8 cellular contexts compared by ENCODE assay signal in genomic region chr13:20127563-20128458, GRCh38. TPM values are rescaled to one million over a fixed set of nuclear protein-coding genes. Genes with fewer than 3 reads are reported as not detected.
DNase-seq lines count a peak whose midpoint lies in the region; ATAC-seq and TF ChIP-seq lines count a peak whose summit lies in the region.

No MANE protein-coding gene starts in this region.

- intact Hi-C loops in thyroid gland (cut with DNase I) = no loop called here

- H3K27ac ChIP-seq in muscle layer of colon (ENCODE audit: low read depth, low read length) = peak overlapping the region; percentile 92
- peak overlapping the region; percentile 61 to 89 (median 75) for H3K27ac ChIP-seq in thyroid gland
- no peak overlapping the region for H3K27ac ChIP-seq in Karpas-422 (ENCODE audit: low read length)

- H3K4me1 ChIP-seq in muscle layer of colon (ENCODE audit: insufficient read depth, low read length) = peaks cover 6% of the 10 kb centered on the region
- peaks cover 3 to 16% of the 10 kb centered on the region in 2 donors for H3K4me1 ChIP-seq in thyroid gland
- peaks cover 5% of the 10 kb centered on the region; the same call in 1 of the 2 replicates for H3K4me1 ChIP-seq in Karpas-422 (ENCODE audit: low read length)

- H3K9me2 ChIP-seq in Karpas-422 (replicated peaks; ENCODE audit: insufficient read depth, low read length) = no peaks in the 10 kb centered on the region

- H3K4me2 ChIP-seq in Karpas-422 (ENCODE audit: low read depth, low read length, poor library complexity, severe bottlenecking) = no peak overlapping the region

- H3K4me3 Mint-ChIP-seq in activated T-cell treated with anti-CD3 and anti-CD28 coated beads, Interleukin-2, amount 50 U/mL, for 4 hours = peak overlapping the region; percentile 67

- no peaks in the 10 kb centered on the region for H3K9me3 ChIP-seq in muscle layer of colon (ENCODE audit: low read length)
- no peaks in the 10 kb centered on the region for H3K9me3 ChIP-seq in thyroid gland
- no peaks in the 10 kb centered on the region for H3K9me3 ChIP-seq in Karpas-422 (ENCODE audit: low read length)

- H3K79me2 ChIP-seq in Karpas-422 (ENCODE audit: low read length) = no peaks in the 10 kb centered on the region

- H3K9ac ChIP-seq in muscle layer of colon (ENCODE audit: low read length) = peak overlapping the region; percentile 21
- no peak overlapping the region for H3K9ac ChIP-seq in Karpas-422 (ENCODE audit: low read length)

- peak; percentile 23 to 55 (median 35) for TF ChIP-seq CTCF in thyroid gland (IDR thresholded peaks at IDR 0.05)

- no peaks in the 10 kb centered on the region for H4K20me1 ChIP-seq in Karpas-422 (ENCODE audit: insufficient read depth, low read depth, low read length)

- no peak overlapping the region for H2AFZ ChIP-seq in Karpas-422 (ENCODE audit: low read length)

- TF ChIP-seq POLR2A in thyroid gland (IDR thresholded peaks at IDR 0.05) = peak in 1 of 2 donors; percentile 50

- peaks cover 26% of the 10 kb centered on the region for H3K27me3 Mint-ChIP-seq in activated T-cell treated with anti-CD3 and anti-CD28 coated beads, Interleukin-2, amount 50 U/mL, for 4 hours (ENCODE audit: low read depth)

- no peaks in the 10 kb centered on the region for H3K36me3 Mint-ChIP-seq in activated T-cell treated with anti-CD3 and anti-CD28 coated beads, Interleukin-2, amount 50 U/mL, for 4 hours (ENCODE audit: insufficient read depth)

- H3K27me3 ChIP-seq in muscle layer of colon (ENCODE audit: control insufficient read depth in 1 of 2, insufficient read depth in 2 of 2, low read length in 2 of 2) (peaks cover 5 to 8% of the 10 kb centered on the region in 2 donors), thyroid gland (no peaks in the 10 kb centered on the region), Karpas-422 (ENCODE audit: low read length) (no peaks in the 10 kb centered on the region)

- peaks cover 7% of the 10 kb centered on the region for H3K4me1 Mint-ChIP-seq in activated T-cell treated with anti-CD3 and anti-CD28 coated beads, Interleukin-2, amount 50 U/mL, for 4 hours (ENCODE audit: low read depth)

- WGBS in thyroid gland, 2 donors = 1 to 2% methylated on average over 23 to 30 of the region's 82 CpGs

- no peaks in the 10 kb centered on the region for H3K9me3 Mint-ChIP-seq in activated T-cell treated with anti-CD3 and anti-CD28 coated beads, Interleukin-2, amount 50 U/mL, for 4 hours

- peak overlapping the region; percentile 72 to 80 for H3K4me3 ChIP-seq in muscle layer of colon (ENCODE audit: low read depth in 1 of 2, low read length in 2 of 2)
- peak overlapping the region; percentile 35 to 48 (median 45) for H3K4me3 ChIP-seq in thyroid gland (replicated peaks in 1 of 3)
- no peak overlapping the region for H3K4me3 ChIP-seq in Karpas-422 (ENCODE audit: low read length)

- DNase-seq in GM03348 (ENCODE audit: low spot score) (peak; percentile 74), HCEC 1CT (peak; percentile 62), NCI-H524 treated with DMSO at 0.1 percent for 48 hours (lab: John Stamatoyannopoulos, UW) (peak; percentile 49), fibroblast of peridontal ligament (ENCODE audit: extremely low read depth) (peak; percentile 33), thyroid gland (peak; percentile 71 to 73), Karpas-422 (no peak)
- DNase-seq in activated T-cell treated with anti-CD3 and anti-CD28 coated beads, Interleukin-2, amount 50 U/mL, for 4 hours = peak; percentile 14

- H3K36me3 ChIP-seq in muscle layer of colon (ENCODE audit: insufficient read depth, low read length) (no peaks in the 10 kb centered on the region), thyroid gland (no peaks in the 10 kb centered on the region), Karpas-422 (ENCODE audit: insufficient read depth, low read length) (no peaks in the 10 kb centered on the region)

- peak; percentile 71 to 74 for ATAC-seq in activated T-cell treated with anti-CD3 and anti-CD28 coated beads, Interleukin-2, amount 50 U/mL, for 4 hours

RNA-seq across cellular contexts. Expression of gene GJA3, which starts 33.0 kb away (rescaled TPM):
- under 1 TPM; 0.08 to 0.53 (median 0.35) TPM for total RNA-seq in activated T-cell treated with anti-CD3 and anti-CD28 coated beads, Interleukin-2, amount 50 U/mL, for 4 hours
- total RNA-seq in thyroid gland = under 1 TPM; 0.11 to 0.54 (median 0.41) TPM
- total RNA-seq in Karpas-422 (2014; rRNA removed; shearing (Covaris generic); ENCODE audit: low replicate concordance) = 5.0 and 5.8 TPM in 2 replicates
